In the genomic region with DNA sequence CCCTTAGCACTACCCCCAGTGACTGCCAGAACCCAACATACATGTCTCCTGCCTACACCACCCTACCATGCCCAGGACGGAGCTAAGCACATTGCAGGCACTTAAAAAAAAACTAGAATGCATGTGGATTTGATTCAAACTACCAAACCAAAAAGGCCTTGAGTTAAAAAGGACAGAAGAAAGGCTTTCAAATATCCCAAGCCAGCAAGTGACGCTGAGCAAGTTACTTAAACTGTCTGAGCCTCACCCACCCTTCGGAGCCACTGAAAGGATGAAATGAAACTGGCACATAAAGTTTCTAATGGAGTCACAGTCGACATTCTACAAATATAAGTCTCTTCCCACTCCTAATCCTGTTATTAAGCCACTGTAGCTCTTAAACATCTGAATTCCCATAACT, we compare ENCODE assay signal across 10 cellular contexts. TPM values are rescaled to one million over a fixed set of nuclear protein-coding genes. Genes with fewer than 3 reads are reported as not detected.
"Had no signal": no experiment of that assay in that cellular context is flagged by ENCODE, and none has a peak within 500 bp of the region (broad histone marks: within the 10 kb centered on the region; RNA-seq: fewer than 3 reads in every experiment).

No MANE protein-coding gene starts in this region.

- H3K27ac ChIP-seq: hepatocyte, right lobe of liver had no signal

- H3K4me3 ChIP-seq: hepatocyte, right lobe of liver had no signal

- H2AFZ ChIP-seq: hepatocyte had no signal

- H3K9me3 ChIP-seq: right lobe of liver had no signal

- H3K36me3 ChIP-seq: right lobe of liver had no signal

- DNase-seq: activated CD4-positive, alpha-beta T cell treated with anti-CD3 and anti-CD28 coated beads, Interleukin-2, amount 50 U/mL, for 1 hour; activated CD4-positive, CD25-positive, alpha-beta regulatory T cell; kidney glomerular epithelial cell; naive thymus-derived CD8-positive, alpha-beta T cell; right lobe of liver; stimulated activated CD4-positive, alpha-beta T cell treated with anti-CD3 and anti-CD28 coated beads, Interleukin-2, amount 100 ng/mL, for 48 hours; stimulated activated naive CD4-positive, alpha-beta T cell treated with Interleukin-2 at 50 U/mL for 16 hours; T-helper 2 cell had no signal

- H3K27me3 ChIP-seq: right lobe of liver had no signal

- H3K79me2 ChIP-seq: hepatocyte had no signal

- ATAC-seq: activated naive CD4-positive, alpha-beta T cell treated with anti-CD3 and anti-CD28 coated beads, Interleukin-2, amount 50 U/mL, for 72 hours; naive thymus-derived CD8-positive, alpha-beta T cell; right lobe of liver had no signal

- H3K4me1 ChIP-seq: right lobe of liver had no signal

RNA-seq across cellular contexts. Expression of a gene that starts 1.8 kb away (rescaled TPM):
- total RNA-seq: activated naive CD4-positive, alpha-beta T cell treated with anti-CD3 and anti-CD28 coated beads, Interleukin-2, amount 50 U/mL, for 72 hours; naive thymus-derived CD8-positive, alpha-beta T cell had no signal
- polyA plus RNA-seq: naive thymus-derived CD8-positive, alpha-beta T cell had no signal
